Comparison of ENCODE assay signal across 1 cellular context in the genomic region with DNA sequence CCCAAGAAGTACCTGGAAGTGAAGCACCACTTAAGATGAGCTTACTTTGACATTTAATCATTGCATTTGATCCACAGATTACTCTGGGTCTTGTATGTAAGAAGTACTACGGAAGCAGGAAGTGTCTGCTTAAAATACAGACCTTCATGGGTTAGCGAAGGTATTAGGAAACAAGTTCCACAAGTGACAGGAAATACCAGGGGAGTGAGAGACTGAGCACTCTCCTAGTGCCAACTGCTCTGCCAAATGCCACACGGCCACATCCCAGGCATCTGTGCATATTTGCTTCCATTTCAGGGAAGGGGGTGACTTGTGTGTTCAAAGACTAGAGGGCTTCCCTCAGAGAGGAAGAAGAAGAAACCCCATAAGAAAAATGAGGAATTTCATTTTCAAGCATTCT.
TF ChIP-seq lines count a peak whose summit lies in the region.

No MANE protein-coding gene starts in this region.

TF ChIP-seq in K562, 482 proteins besides CTCF, POLR2A, EP300 and RAD21:
- TF ChIP-seq NFIX (CRISPR knock-in tag; IDR thresholded peaks at IDR 0.05; ENCODE audit: low read depth) (no peak), GABPA (tag; conservative IDR thresholded peaks at IDR 0.05; ENCODE audit: low read depth) (peak; percentile 55), RNF2 (IDR thresholded peaks at IDR 0.05) (no peak), NR2F6 (CRISPR knock-in tag; IDR thresholded peaks at IDR 0.05) (no peak), ZBTB7A (IDR thresholded peaks at IDR 0.05; ENCODE audit: borderline replicate concordance, control insufficient read depth, low read depth, low read length) (no peak), HOXB6 (CRISPR knock-in tag; IDR thresholded peaks at IDR 0.05; ENCODE audit: borderline replicate concordance) (no peak)
- TF ChIP-seq, protein P1, sequence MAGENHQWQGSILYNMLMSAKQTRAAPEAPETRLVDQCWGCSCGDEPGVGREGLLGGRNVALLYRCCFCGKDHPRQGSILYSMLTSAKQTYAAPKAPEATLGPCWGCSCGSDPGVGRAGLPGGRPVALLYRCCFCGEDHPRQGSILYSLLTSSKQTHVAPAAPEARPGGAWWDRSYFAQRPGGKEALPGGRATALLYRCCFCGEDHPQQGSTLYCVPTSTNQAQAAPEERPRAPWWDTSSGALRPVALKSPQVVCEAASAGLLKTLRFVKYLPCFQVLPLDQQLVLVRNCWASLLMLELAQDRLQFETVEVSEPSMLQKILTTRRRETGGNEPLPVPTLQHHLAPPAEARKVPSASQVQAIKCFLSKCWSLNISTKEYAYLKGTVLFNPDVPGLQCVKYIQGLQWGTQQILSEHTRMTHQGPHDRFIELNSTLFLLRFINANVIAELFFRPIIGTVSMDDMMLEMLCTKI (IDR thresholded peaks at IDR 0.05; ENCODE audit: partially characterized antibody), result no peak
